Comparison of ENCODE assay signal across 31 cellular contexts in the genomic region with DNA sequence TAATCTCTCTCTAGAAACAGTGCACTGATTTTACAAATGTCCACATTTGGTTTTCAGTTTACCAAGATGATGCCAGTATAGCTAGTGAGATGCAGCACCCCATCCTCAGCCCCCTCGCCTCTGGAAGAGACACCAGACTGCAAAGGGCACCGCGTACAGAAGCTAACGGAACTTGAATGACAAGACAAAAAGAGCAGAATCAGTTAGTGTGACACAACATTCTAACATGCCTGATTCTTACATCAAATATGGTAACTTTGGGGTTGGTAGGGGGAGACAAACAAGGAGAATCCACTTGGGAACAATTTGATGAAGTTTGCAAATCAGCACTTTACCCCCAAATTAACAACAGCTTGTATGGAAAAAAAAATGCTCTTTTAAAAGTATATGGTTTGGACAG. TPM values are rescaled to one million over a fixed set of nuclear protein-coding genes. Genes with fewer than 3 reads are reported as not detected.
DNase-seq lines count a peak whose midpoint lies in the region; ATAC-seq, FAIRE-seq and TF ChIP-seq lines count a peak whose summit lies in the region.
"Had no signal": no experiment of that assay in that cellular context is flagged by ENCODE, and none has a peak within 500 bp of the region (broad histone marks: within the 10 kb centered on the region; RNA-seq: fewer than 3 reads in every experiment).

No MANE protein-coding gene starts in this region.

- TF ChIP-seq EP300 in K562 (IDR thresholded peaks at IDR 0.05; ENCODE audit: low read length), result no peak
- TF ChIP-seq EP300 in SK-N-SH (IDR thresholded peaks at IDR 0.05; ENCODE audit: borderline replicate concordance in 1 of 2, low read depth in 1 of 2, low read length in 1 of 2), result no peak

- H3K27me3 ChIP-seq in K562 (ENCODE audit: control insufficient read depth in 2 of 2, insufficient read depth in 2 of 2, low read length in 2 of 2) (no peaks in the 10 kb centered on the region), SK-N-SH (ENCODE audit: insufficient read depth) (no peaks in the 10 kb centered on the region)
- H3K27me3 ChIP-seq: BE2C; BLaER1; BLaER1 treated with 17β-estradiol and CSF1 and Interleukin-3, amounts not matched to agents 10 nM and 100 nM had no signal

- TF ChIP-seq RAD21 in K562 (CRISPR knock-in tag; conservative IDR thresholded peaks at IDR 0.05 in 1 of 2, IDR thresholded peaks at IDR 0.05 in 1 of 2) (no peak), SK-N-SH (IDR thresholded peaks at IDR 0.05; ENCODE audit: low read length) (no peak)

- WGBS in K562 (ENCODE audit: insufficient coverage, low coverage, missing lambda C conversion rate), result 13% methylated on average over 4 of the region's 4 CpGs
- WGBS in SK-N-SH (ENCODE audit: low lambda C conversion rate), result 90% methylated on average over 4 of the region's 4 CpGs

- H3K4me2 ChIP-seq in K562 (ENCODE audit: insufficient read depth, low read length) (no peak overlapping the region), SK-N-SH (no peak overlapping the region)
- H3K4me2 ChIP-seq: A549; BLaER1; BLaER1 treated with 17β-estradiol and CSF1 and Interleukin-3, amounts not matched to agents 10 nM and 100 nM had no signal

- H3K9me2 ChIP-seq in SK-N-SH, result no peaks in the 10 kb centered on the region

- no peak for TF ChIP-seq POLR2A in K562 (conservative IDR thresholded peaks at IDR 0.05)

- H3K27ac ChIP-seq in K562 (ENCODE audit: extremely low read depth, low read depth, low read length) (no peak overlapping the region), SK-N-SH (ENCODE audit: low read depth in 2 of 2, low read length in 1 of 2) (no peak overlapping the region)
- H3K27ac ChIP-seq: 22Rv1; A549; BLaER1; BLaER1 treated with 17β-estradiol and CSF1 and Interleukin-3, amounts not matched to agents 10 nM and 100 nM; C4-2B had no signal

- intact Hi-C loops in K562 (cut with micrococcal nuclease), result no loop called here

- H3F3A ChIP-seq in SK-N-SH (replicated peaks; ENCODE audit: insufficient read depth), result peaks cover 12% of the 10 kb centered on the region

- FAIRE-seq in K562 (lab: Jason Lieb, UNC), result no peak
- FAIRE-seq: A204.1, A549, D721Med had no signal

- no peaks in the 10 kb centered on the region for H3K9me1 ChIP-seq in K562 (ENCODE audit: control insufficient read depth, insufficient read depth, low read length)

- H4K20me1 ChIP-seq in K562 (replicated peaks; ENCODE audit: control insufficient read depth, insufficient read depth, low read length), result 0 out of 2 replicates have a peak, but pooled peaks cover 4% of the 10 kb centered on the region
- no peaks in the 10 kb centered on the region for H4K20me1 ChIP-seq in SK-N-SH (ENCODE audit: insufficient read depth)

- no TSS peak for BruUV-seq in K562 (replicated peaks; lab: Mats Ljungman, UMichigan)

- no peaks in the 10 kb centered on the region; the same call in 1 of the 2 replicates for H3K9me3 ChIP-seq in K562 (replicated peaks; ENCODE audit: control insufficient read depth, insufficient read depth, low read depth, low read length)
- no peaks in the 10 kb centered on the region for H3K9me3 ChIP-seq in SK-N-SH
- H3K9me3 ChIP-seq: A549; BE2C; BLaER1; BLaER1 treated with 17β-estradiol and CSF1 and Interleukin-3, amounts not matched to agents 10 nM and 100 nM; Caco-2 had no signal

- H3K9ac ChIP-seq in K562 (ENCODE audit: insufficient read depth in 1 of 2, low read depth in 2 of 2, low read length in 2 of 2) (no peak overlapping the region), SK-N-SH (no peak overlapping the region)
- H3K9ac ChIP-seq: BLaER1; BLaER1 treated with 17β-estradiol and CSF1 and Interleukin-3, amounts not matched to agents 10 nM and 100 nM had no signal

- DNase-seq in NCI-H2171 treated with DMSO at 0.1 percent for 48 hours (lab: John Stamatoyannopoulos, UW), result peak; percentile 4
- no peak for DNase-seq in NCI-H2171 (lab: John Stamatoyannopoulos, UW)
- DNase-seq in K562 (ENCODE audit: extremely low read depth in 1 of 4, low spot score in 3 of 4), result no peak
- DNase-seq in SK-N-SH, result no peak
- DNase-seq: 8988T; ACHN; AML-193; BE2C; C1 segment of cervical spinal cord; Caco-2; Calu3; CD4-positive, alpha-beta memory T cell; CD4-positive, alpha-beta T cell; CD4-positive, CD25-positive, alpha-beta regulatory T cell; CD8-positive, alpha-beta memory T cell; CD8-positive, alpha-beta T cell; COR-L47; DMS 273 treated with DMSO at 0.1 percent for 48 hours; DMS153; DMS53; DMS79; DMS79 treated with DMSO at 0.1 percent for 48 hours; DND-41; EL had no signal

- H3K79me2 ChIP-seq in K562 (ENCODE audit: control insufficient read depth, insufficient read depth, low read length) (peaks cover 10% of the 10 kb centered on the region), SK-N-SH (ENCODE audit: insufficient read depth) (peaks cover 9% of the 10 kb centered on the region)

- no peak for ATAC-seq in K562
- ATAC-seq: A549; CD8-positive, alpha-beta T cell had no signal

- H2AFZ ChIP-seq in K562 (ENCODE audit: low read depth, low read length), result no peak overlapping the region
- H2AFZ ChIP-seq in SK-N-SH (ENCODE audit: low read depth), result no peak overlapping the region

- H3K36me3 ChIP-seq in K562 (ENCODE audit: control insufficient read depth, insufficient read depth, low read length), result peaks cover 20% of the 10 kb centered on the region; the same call in 2 of the 3 replicates
- peaks cover 4 to 7% of the 10 kb centered on the region in 2 experiments for H3K36me3 ChIP-seq in SK-N-SH (replicated peaks in 1 of 2; ENCODE audit: control insufficient read depth in 1 of 2, insufficient read depth in 2 of 2, low read length in 1 of 2)
- H3K36me3 ChIP-seq: BE2C had no signal

- TF ChIP-seq CTCF in K562 (IDR thresholded peaks at IDR 0.05 in 2 of 3, conservative IDR thresholded peaks at IDR 0.05 in 1 of 3; ENCODE audit: insufficient read depth in 2 of 3, low read depth in 1 of 3, low read length in 3 of 3) (no peak), SK-N-SH (IDR thresholded peaks at IDR 0.05) (no peak)

- POLR2A ChIA-PET in K562 (lab: Yijun Ruan, JAX) (interaction anchor here (1.3 to 1.6 kb wide), 2 partner anchors 12 to 16 kb away, joined by 6 to 8 read pairs; no protein-coding TSS in a partner anchor), SK-N-SH (lab: Yijun Ruan, JAX) (no interaction called here)

- peaks cover 4 to 9% of the 10 kb centered on the region in 2 experiments; a peak in 3 of 5 replicates for H3K4me1 ChIP-seq in K562 (replicated peaks in 1 of 2; ENCODE audit: control insufficient read depth in 2 of 2, insufficient read depth in 2 of 2, low read length in 2 of 2)
- H3K4me1 ChIP-seq in SK-N-SH (ENCODE audit: control insufficient read depth in 1 of 2, insufficient read depth in 2 of 2, low read depth in 1 of 2, low read length in 1 of 2), result peaks cover 0 to 6% of the 10 kb centered on the region in 2 experiments; a peak in 2 of 4 replicates
- H3K4me1 ChIP-seq: BE2C had no signal

- CTCF ChIA-PET in K562 (lab: Yijun Ruan, JAX; ENCODE audit: low intra/inter-chr PET ratio) (no interaction called here), SK-N-SH (lab: Yijun Ruan, JAX) (no interaction called here)

- H3K4me3 ChIP-seq in K562, result no peak overlapping the region
- no peak overlapping the region for H3K4me3 ChIP-seq in SK-N-SH (ENCODE audit: low read depth in 2 of 2, low read length in 1 of 2)
- H3K4me3 ChIP-seq: A549; BLaER1; BLaER1 treated with 17β-estradiol and CSF1 and Interleukin-3, amounts not matched to agents 10 nM and 100 nM had no signal

- in situ Hi-C loops in K562 (cut with MboI), result no loop called here

RNA-seq across cellular contexts. Expression of a gene that starts 4.1 kb away (rescaled TPM):
- 10.5 and 25.2 TPM in 2 replicates for total RNA-seq in K562 (2011; cell fraction: chromatin; rRNA removed; ENCODE audit: low replicate concordance)
- 13.8 and 15.3 TPM in 2 replicates for total RNA-seq in K562 (2011; cell fraction: nucleolus; rRNA removed)
- 23.0 and 35.0 TPM in 2 replicates for total RNA-seq in K562 (2011; cell fraction: nucleoplasm; rRNA removed)
- total RNA-seq in K562 (2014; rRNA removed) (106 and 125 TPM in 2 replicates), K562 (2014; rRNA removed; fragmentation: Illumina TruSeq; extraction: Trizol) (135 and 156 TPM in 2 replicates), K562 (2015; rRNA removed; fragmentation: Illumina TruSeq; extraction: Trizol) (134 and 152 TPM in 2 replicates), K562 (2021) (110 and 113 TPM in 2 replicates)
- polyA plus RNA-seq in K562 (2011; rRNA removed) (80.7 and 102 TPM in 2 replicates), K562 (2014; fragmentation: Illumina TruSeq; extraction: Trizol) (184 and 190 TPM in 2 replicates), K562 (2014; fragmentation: Nextera tagmentation; extraction: Ambion mirVana) (100 to 1,000 TPM; 132 to 342 TPM), K562 (2014; rRNA removed) (243 and 263 TPM in 2 replicates), SK-N-SH (2012; rRNA removed) (26.5 and 31.1 TPM in 2 replicates)
- polyA plus RNA-seq in K562 (2011; cell fraction: cytosol; rRNA removed), result 10.7 and 38.1 TPM in 2 replicates
- polyA plus RNA-seq in K562 (2011; cell fraction: nucleus; rRNA removed), result 9.7 and 18.4 TPM in 2 replicates
- 79.1 and 298 TPM in 2 replicates for polyA plus RNA-seq in K562 (2012)
- polyA minus RNA-seq in K562 (2011; rRNA and poly(A)+ RNA removed), result 71.4 and 83.4 TPM in 2 replicates
- polyA minus RNA-seq in K562 (2011; cell fraction: cytosol; rRNA and poly(A)+ RNA removed), result 29.5 and 30.9 TPM in 2 replicates
- 18.8 and 38.3 TPM in 2 replicates for polyA minus RNA-seq in K562 (2011; cell fraction: nucleus; rRNA and poly(A)+ RNA removed)
- 48.1 and 71.8 TPM in 2 replicates for polyA plus RNA-seq in SK-N-SH (2012; cell fraction: cytosol; rRNA removed)
- polyA plus RNA-seq in SK-N-SH (2012; cell fraction: nucleus; rRNA removed), result 2.6 and 5.8 TPM in 2 replicates

RNA-seq across cellular contexts. Expression of a gene that starts 21.9 kb away (rescaled TPM):
- total RNA-seq in K562 (2011; cell fraction: chromatin; rRNA removed; ENCODE audit: low replicate concordance), result 115 and 117 TPM in 2 replicates
- total RNA-seq in K562 (2011; cell fraction: nucleolus; rRNA removed), result 97.5 and 125 TPM in 2 replicates
- 131 and 159 TPM in 2 replicates for total RNA-seq in K562 (2011; cell fraction: nucleoplasm; rRNA removed)
- total RNA-seq in K562 (2014; rRNA removed), result 55.4 and 65.5 TPM in 2 replicates
- total RNA-seq in K562 (2014; rRNA removed; fragmentation: Illumina TruSeq; extraction: Trizol), result 58.2 and 65.8 TPM in 2 replicates
- total RNA-seq in K562 (2015; rRNA removed; fragmentation: Illumina TruSeq; extraction: Trizol), result 61.8 and 66.8 TPM in 2 replicates
- 52.6 and 55.7 TPM in 2 replicates for total RNA-seq in K562 (2021)
- 105 and 109 TPM in 2 replicates for polyA plus RNA-seq in K562 (2011; rRNA removed)
- polyA plus RNA-seq in K562 (2011; cell fraction: cytosol; rRNA removed), result 54.1 and 73.4 TPM in 2 replicates
- polyA plus RNA-seq in K562 (2011; cell fraction: nucleus; rRNA removed), result 152 and 181 TPM in 2 replicates
- 68.4 and 82.2 TPM in 2 replicates for polyA plus RNA-seq in K562 (2012)
- polyA plus RNA-seq in K562 (2014; fragmentation: Illumina TruSeq; extraction: Trizol), result 65.5 and 80.0 TPM in 2 replicates
- 100 to 1,000 TPM in 1 of 2 experiments, 10 to 100 TPM in 1; 97.4 to 111 TPM for polyA plus RNA-seq in K562 (2014; fragmentation: Nextera tagmentation; extraction: Ambion mirVana)
- 85.3 and 86.9 TPM in 2 replicates for polyA plus RNA-seq in K562 (2014; rRNA removed)
- polyA minus RNA-seq in K562 (2011; rRNA and poly(A)+ RNA removed), result 41.9 and 56.1 TPM in 2 replicates
- 14.5 and 18.0 TPM in 2 replicates for polyA minus RNA-seq in K562 (2011; cell fraction: cytosol; rRNA and poly(A)+ RNA removed)
- polyA minus RNA-seq in K562 (2011; cell fraction: nucleus; rRNA and poly(A)+ RNA removed), result 71.4 and 143 TPM in 2 replicates
- 69.0 and 77.0 TPM in 2 replicates for polyA plus RNA-seq in SK-N-SH (2012; rRNA removed)
- polyA plus RNA-seq in SK-N-SH (2012; cell fraction: cytosol; rRNA removed), result 63.3 and 64.2 TPM in 2 replicates
- polyA plus RNA-seq in SK-N-SH (2012; cell fraction: nucleus; rRNA removed), result 77.6 and 114 TPM in 2 replicates

RNA-seq across cellular contexts. Expression of a gene that starts 45.8 kb away (rescaled TPM):
- total RNA-seq in K562 (2011; cell fraction: chromatin; rRNA removed; ENCODE audit: low replicate concordance), result 24.8 and 27.4 TPM in 2 replicates
- total RNA-seq in K562 (2011; cell fraction: nucleolus; rRNA removed), result 13.9 and 18.3 TPM in 2 replicates
- total RNA-seq in K562 (2011; cell fraction: nucleoplasm; rRNA removed), result 18.3 and 20.3 TPM in 2 replicates
- total RNA-seq in K562 (2014; rRNA removed), result 19.7 and 22.9 TPM in 2 replicates
- total RNA-seq in K562 (2014; rRNA removed; fragmentation: Illumina TruSeq; extraction: Trizol), result 16.8 and 17.8 TPM in 2 replicates
- 17.2 and 17.9 TPM in 2 replicates for total RNA-seq in K562 (2015; rRNA removed; fragmentation: Illumina TruSeq; extraction: Trizol)
- 16.9 and 22.2 TPM in 2 replicates for total RNA-seq in K562 (2021)
- 16.7 and 27.1 TPM in 2 replicates for polyA plus RNA-seq in K562 (2011; rRNA removed)
- 21.4 and 24.5 TPM in 2 replicates for polyA plus RNA-seq in K562 (2011; cell fraction: cytosol; rRNA removed)
- polyA plus RNA-seq in K562 (2011; cell fraction: nucleus; rRNA removed), result 8.2 and 9.6 TPM in 2 replicates
- 16.1 and 29.9 TPM in 2 replicates for polyA plus RNA-seq in K562 (2012)
- polyA plus RNA-seq in K562 (2014; fragmentation: Illumina TruSeq; extraction: Trizol), result 23.8 and 25.1 TPM in 2 replicates
- 1 to 10 TPM; 7.6 to 7.9 TPM for polyA plus RNA-seq in K562 (2014; fragmentation: Nextera tagmentation; extraction: Ambion mirVana)
- polyA plus RNA-seq in K562 (2014; rRNA removed), result 15.2 and 16.7 TPM in 2 replicates
- 19.4 and 20.8 TPM in 2 replicates for polyA minus RNA-seq in K562 (2011; rRNA and poly(A)+ RNA removed)
- polyA minus RNA-seq in K562 (2011; cell fraction: cytosol; rRNA and poly(A)+ RNA removed), result 12.1 and 12.5 TPM in 2 replicates
- 6.9 and 10.6 TPM in 2 replicates for polyA minus RNA-seq in K562 (2011; cell fraction: nucleus; rRNA and poly(A)+ RNA removed)
- polyA plus RNA-seq in SK-N-SH (2012; rRNA removed), result 18.6 and 21.3 TPM in 2 replicates
- polyA plus RNA-seq in SK-N-SH (2012; cell fraction: cytosol; rRNA removed), result 14.1 and 18.5 TPM in 2 replicates
- 7.5 and 10.6 TPM in 2 replicates for polyA plus RNA-seq in SK-N-SH (2012; cell fraction: nucleus; rRNA removed)
